In genomic region chr9:77291714-77292113, GRCh38 we compare ENCODE assay signal across 9 cellular contexts.
A peak's percentile ranks its signal among the peaks of the same experiment; 100 is the strongest.
DNase-seq lines count a peak whose midpoint lies in the region; ATAC-seq, FAIRE-seq and TF ChIP-seq lines count a peak whose summit lies in the region.
"Had no signal": no experiment of that assay in that cellular context is flagged by ENCODE, and none has a peak within 500 bp of the region (broad histone marks: within the 10 kb centered on the region; RNA-seq: fewer than 3 reads in every experiment).

No MANE protein-coding gene starts in this region.

- H2AFZ ChIP-seq in K562 (ENCODE audit: low read depth, low read length): no peak overlapping the region
- H2AFZ ChIP-seq in mesenchymal stem cell (ENCODE audit: low read depth, low read length): no peak overlapping the region

- peak; percentile 38 to 57 (median 47); a peak in 5 of 6 replicates for TF ChIP-seq CTCF in K562 (IDR thresholded peaks at IDR 0.05 in 2 of 3, conservative IDR thresholded peaks at IDR 0.05 in 1 of 3; ENCODE audit: insufficient read depth in 2 of 3, low read depth in 1 of 3, low read length in 3 of 3)
- no peak for TF ChIP-seq CTCF in activated CD8-positive, alpha-beta T cell treated with anti-CD3 and anti-CD28 coated beads for 36 hours (IDR thresholded peaks at IDR 0.05)

- H3K4me1 Mint-ChIP-seq in activated CD8-positive, alpha-beta T cell treated with anti-CD3 and anti-CD28 coated beads for 36 hours (ENCODE audit: low read depth): no peaks in the 10 kb centered on the region

- ATAC-seq in K562: peak; percentile 84
- no peak for ATAC-seq in HG03159 (IDR thresholded peaks at IDR 0.05; ENCODE audit: unreplicated experiment)
- no peak for ATAC-seq in HG03025 (IDR thresholded peaks at IDR 0.05; ENCODE audit: low FRiP score, unreplicated experiment)
- ATAC-seq in activated CD8-positive, alpha-beta T cell treated with anti-CD3 and anti-CD28 coated beads for 36 hours: no peak
- ATAC-seq in GM21528 (IDR thresholded peaks at IDR 0.05; ENCODE audit: low FRiP score, unreplicated experiment): no peak

- no peak; a peak in 1 of 4 replicates for TF ChIP-seq RAD21 in K562 (CRISPR knock-in tag; conservative IDR thresholded peaks at IDR 0.05 in 1 of 2, IDR thresholded peaks at IDR 0.05 in 1 of 2)

- DNase-seq in G401 (ENCODE audit: low spot score) (peak; percentile 6), M059J (ENCODE audit: low read depth) (peak; percentile 43), K562 (ENCODE audit: extremely low read depth in 1 of 4, low spot score in 3 of 4) (peak; percentile 9 to 27 (median 18)), mesenchymal stem cell (peak; percentile 33)
- DNase-seq in activated CD8-positive, alpha-beta T cell treated with anti-CD3 and anti-CD28 coated beads for 36 hours: no peak

- no peaks in the 10 kb centered on the region; the same call in 2 of the 3 replicates for H3K79me2 ChIP-seq in K562 (ENCODE audit: control insufficient read depth, insufficient read depth, low read length)

- H3K4ac ChIP-seq in mesenchymal stem cell (ENCODE audit: low read depth in 1 of 2, low read length in 2 of 2): no peak overlapping the region

- no peaks in the 10 kb centered on the region for H3K27me3 Mint-ChIP-seq in activated CD8-positive, alpha-beta T cell treated with anti-CD3 and anti-CD28 coated beads for 36 hours
- H3K27me3 Mint-ChIP-seq: dendritic cell treated with granulocyte-macrophage colony-stimulating factor and Interleukin-4, amounts not matched to agents 40 ng/mL and 50 ng/mL, for 4 days had no signal

- H3K9me3 ChIP-seq in K562 (replicated peaks; ENCODE audit: control insufficient read depth, insufficient read depth, low read depth, low read length): no peaks in the 10 kb centered on the region
- H3K9me3 ChIP-seq in mesenchymal stem cell (ENCODE audit: control insufficient read depth, low read length): peaks cover 23% of the 10 kb centered on the region

- no peak overlapping the region for H2BK15ac ChIP-seq in mesenchymal stem cell (ENCODE audit: low read depth, poor library complexity, severe bottlenecking)

- 13% methylated on average over 1 of the region's 1 CpG for WGBS in K562 (ENCODE audit: insufficient coverage, low coverage, missing lambda C conversion rate)
- 56% methylated on average over 1 of the region's 1 CpG for WGBS in mesenchymal stem cell

- peak; percentile 46 for FAIRE-seq in K562 (lab: Jason Lieb, UNC)

- H3K4me1 ChIP-seq in K562 (replicated peaks in 1 of 2; ENCODE audit: control insufficient read depth in 2 of 2, insufficient read depth in 2 of 2, low read length in 2 of 2) (no peaks in the 10 kb centered on the region), mesenchymal stem cell (ENCODE audit: control insufficient read depth, insufficient read depth, low read depth, low read length) (peaks cover 4% of the 10 kb centered on the region)

- no peak overlapping the region for H3K9ac ChIP-seq in K562 (ENCODE audit: insufficient read depth in 1 of 2, low read depth in 2 of 2, low read length in 2 of 2)
- no peak overlapping the region for H3K9ac ChIP-seq in mesenchymal stem cell (ENCODE audit: low read length)

- no peak overlapping the region for H3K4me3 Mint-ChIP-seq in activated CD8-positive, alpha-beta T cell treated with anti-CD3 and anti-CD28 coated beads for 36 hours
- H3K4me3 Mint-ChIP-seq: dendritic cell treated with granulocyte-macrophage colony-stimulating factor and Interleukin-4, amounts not matched to agents 40 ng/mL and 50 ng/mL, for 4 days had no signal

- TF ChIP-seq POLR2A in K562 (conservative IDR thresholded peaks at IDR 0.05): no peak

- peaks cover 44% of the 10 kb centered on the region for H3K36me3 Mint-ChIP-seq in activated CD8-positive, alpha-beta T cell treated with anti-CD3 and anti-CD28 coated beads for 36 hours (ENCODE audit: low read depth)

- H3K23ac ChIP-seq in mesenchymal stem cell (ENCODE audit: low read length in 2 of 2): no peak overlapping the region

- no peak overlapping the region for H2BK12ac ChIP-seq in mesenchymal stem cell (ENCODE audit: low read length in 2 of 2)

- no peak overlapping the region for H3K27ac Mint-ChIP-seq in activated CD8-positive, alpha-beta T cell treated with anti-CD3 and anti-CD28 coated beads for 36 hours
- H3K27ac Mint-ChIP-seq: dendritic cell treated with granulocyte-macrophage colony-stimulating factor and Interleukin-4, amounts not matched to agents 40 ng/mL and 50 ng/mL, for 4 days had no signal

- intact Hi-C loops in K562 (cut with micrococcal nuclease): no loop called here
- intact Hi-C loops in activated CD8-positive, alpha-beta T cell treated with anti-CD3 and anti-CD28 coated beads for 36 hours (cut with micrococcal nuclease): no loop called here

- H3K79me1 ChIP-seq in mesenchymal stem cell (replicated peaks; ENCODE audit: low read length, poor library complexity, severe bottlenecking): peaks cover 3% of the 10 kb centered on the region

- no peak overlapping the region for H3K18ac ChIP-seq in mesenchymal stem cell (ENCODE audit: low read depth in 1 of 2, low read length in 2 of 2)

- BruUV-seq in K562 (replicated peaks; lab: Mats Ljungman, UMichigan): no TSS peak

- H2BK120ac ChIP-seq in mesenchymal stem cell (ENCODE audit: low read depth, low read length): no peak overlapping the region

- H4K91ac ChIP-seq in mesenchymal stem cell (ENCODE audit: low read length): no peak overlapping the region

- in situ Hi-C loops in G401 (cut with HindIII; ENCODE audit: low sequenced_read_pairs): no loop called here
- in situ Hi-C loops in K562 (cut with MboI): no loop called here

- no peak overlapping the region for H4K8ac ChIP-seq in mesenchymal stem cell (ENCODE audit: low read length)

- H4K20me1 ChIP-seq in K562 (replicated peaks; ENCODE audit: control insufficient read depth, insufficient read depth, low read length): no peaks in the 10 kb centered on the region

- H3K4me3 ChIP-seq in K562 (no peak overlapping the region), mesenchymal stem cell (ENCODE audit: insufficient read depth in 1 of 2, low read depth in 1 of 2, low read length in 2 of 2) (no peak overlapping the region)

- H3K27me3 ChIP-seq in K562 (ENCODE audit: control insufficient read depth in 2 of 2, insufficient read depth in 2 of 2, low read length in 2 of 2) (no peaks in the 10 kb centered on the region), mesenchymal stem cell (ENCODE audit: control insufficient read depth in 1 of 2, insufficient read depth in 1 of 2, low read length in 2 of 2) (no peaks in the 10 kb centered on the region)

- no peak overlapping the region for H3K27ac ChIP-seq in K562 (ENCODE audit: extremely low read depth, low read depth, low read length)
- no peak overlapping the region for H3K27ac ChIP-seq in mesenchymal stem cell (ENCODE audit: low read length, poor library complexity, severe bottlenecking)

- H3K4me2 ChIP-seq in K562 (ENCODE audit: insufficient read depth, low read length) (no peak overlapping the region), mesenchymal stem cell (ENCODE audit: low read length, poor library complexity, severe bottlenecking) (no peak overlapping the region)

- POLR2A ChIA-PET in K562 (lab: Yijun Ruan, JAX): interaction anchor here (0.8 kb wide), 1 partner anchor 8 kb away, joined by 3 read pairs; no protein-coding TSS in a partner anchor
- POLR2A ChIA-PET in activated CD8-positive, alpha-beta T cell treated with anti-CD3 and anti-CD28 coated beads for 36 hours (lab: Charles Lee): no interaction called here

- no peak for TF ChIP-seq EP300 in K562 (IDR thresholded peaks at IDR 0.05; ENCODE audit: low read length)

- H3K9me3 Mint-ChIP-seq in activated CD8-positive, alpha-beta T cell treated with anti-CD3 and anti-CD28 coated beads for 36 hours: peaks cover 12% of the 10 kb centered on the region

- H3K9me1 ChIP-seq in K562 (ENCODE audit: control insufficient read depth, insufficient read depth, low read length): no peaks in the 10 kb centered on the region

- CTCF ChIA-PET in K562 (lab: Yijun Ruan, JAX; ENCODE audit: low intra/inter-chr PET ratio): no interaction called here
- CTCF ChIA-PET in activated CD8-positive, alpha-beta T cell treated with anti-CD3 and anti-CD28 coated beads for 36 hours (lab: Charles Lee): interaction anchor here (1.0 kb wide), 1 partner anchor 197 kb away, joined by 3 read pairs; no protein-coding TSS in a partner anchor

- H2AK5ac ChIP-seq in mesenchymal stem cell (ENCODE audit: low read length, severe bottlenecking): no peak overlapping the region

- H2BK5ac ChIP-seq in mesenchymal stem cell (ENCODE audit: low read depth, low read length, poor library complexity, severe bottlenecking): no peak overlapping the region

- no peak overlapping the region for H3K14ac ChIP-seq in mesenchymal stem cell (ENCODE audit: low read length in 2 of 2)

- H3K36me3 ChIP-seq in K562 (ENCODE audit: control insufficient read depth, insufficient read depth, low read length) (no peaks in the 10 kb centered on the region), mesenchymal stem cell (ENCODE audit: control insufficient read depth in 1 of 2, insufficient read depth in 2 of 2, low read depth in 1 of 2, low read length in 2 of 2) (peaks cover 3 to 4% of the 10 kb centered on the region in 2 experiments)

TF ChIP-seq in K562, 482 proteins besides CTCF, POLR2A, EP300 and RAD21 (continues in another document):
- TF ChIP-seq HCFC1 (IDR thresholded peaks at IDR 0.05; ENCODE audit: low read depth, low read length) (no peak), GATA2 (CRISPR knock-in tag; IDR thresholded peaks at IDR 0.05) (peak; percentile 50), CTCFL (IDR thresholded peaks at IDR 0.05; ENCODE audit: borderline replicate concordance, insufficient read depth, low read depth, low read length, poor library complexity, severe bottlenecking) (peak; percentile 2)
